Comparison of ENCODE assay signal across 22 cellular contexts in the genomic region with DNA sequence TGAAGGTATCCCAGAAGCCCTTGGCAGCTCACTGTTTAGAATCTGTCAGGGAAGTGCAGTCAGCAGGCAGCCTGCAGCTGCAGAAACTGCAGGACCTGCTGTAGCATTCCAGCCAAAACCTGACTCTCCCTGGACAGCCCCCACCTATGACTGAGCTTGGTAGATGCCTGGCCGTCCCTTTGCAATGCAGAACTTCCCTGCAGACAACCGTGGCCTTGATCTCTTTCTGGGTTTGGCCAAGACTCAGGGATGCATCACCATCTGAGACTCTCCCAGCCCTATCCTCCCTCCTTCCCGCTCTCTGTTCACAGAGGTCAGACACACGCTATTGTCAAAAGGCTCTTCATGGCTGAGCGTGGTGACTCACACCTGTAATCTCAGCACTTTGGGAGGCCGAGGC.
DNase-seq lines count a peak whose midpoint lies in the region; ATAC-seq and TF ChIP-seq lines count a peak whose summit lies in the region.
"Had no signal": no experiment of that assay in that cellular context is flagged by ENCODE, and none has a peak within 500 bp of the region (broad histone marks: within the 10 kb centered on the region; RNA-seq: fewer than 3 reads in every experiment).

No MANE protein-coding gene starts in this region.

- 0 out of 2 replicates have a peak, but pooled peaks cover 3% of the 10 kb centered on the region for H3K9me3 ChIP-seq in IMR-90 (ENCODE audit: control insufficient read depth, insufficient read depth, low read length)
- no peaks in the 10 kb centered on the region for H3K9me3 ChIP-seq in adrenal gland (replicated peaks in 1 of 3)
- H3K9me3 ChIP-seq in sigmoid colon: no peaks in the 10 kb centered on the region
- H3K9me3 ChIP-seq: BE2C, Caco-2 had no signal

- no peak overlapping the region for H2AK9ac ChIP-seq in IMR-90 (replicated peaks; ENCODE audit: low read depth, low read length, poor library complexity)

- 80% methylated on average over 1 of the region's 6 CpGs; no CpG with 5 or more reads in 1 of the 2 experiments for WGBS in IMR-90 (ENCODE audit: extremely low coverage in 2 of 2, insufficient read length in 1 of 2), 2 experiments
- WGBS in adrenal gland, 4 donors: 32 to 61% (median 46%) methylated on average over 6 of the region's 6 CpGs
- 92 to 93% methylated on average over 6 of the region's 6 CpGs for WGBS in sigmoid colon, 2 donors

- ATAC-seq in IMR-90 (ENCODE audit: low read depth): no peak
- no peak for ATAC-seq in HG03521 (IDR thresholded peaks at IDR 0.05; ENCODE audit: unreplicated experiment)
- ATAC-seq in left colon: no peak
- ATAC-seq: CD8-positive, alpha-beta T cell had no signal

- H3K4me1 ChIP-seq in IMR-90 (ENCODE audit: control insufficient read depth, insufficient read depth, low read length) (no peaks in the 10 kb centered on the region), adrenal gland (replicated peaks in 1 of 2) (peaks cover 0 to 3% of the 10 kb centered on the region in 2 donors), sigmoid colon (peaks cover 0 to 3% (median 0%) of the 10 kb centered on the region in 4 donors)
- H3K4me1 ChIP-seq: BE2C, Caco-2 had no signal

- H2BK15ac ChIP-seq in IMR-90 (ENCODE audit: low read depth, low read length): no peak overlapping the region

- H3K4me3 ChIP-seq in IMR-90 (ENCODE audit: insufficient read depth, low read depth, low read length) (no peak overlapping the region), adrenal gland (no peak overlapping the region), sigmoid colon (no peak overlapping the region)
- H3K4me3 ChIP-seq: BLaER1 treated with 17β-estradiol and CSF1 and Interleukin-3, amounts not matched to agents 10 nM and 100 nM had no signal

- H3K56ac ChIP-seq in IMR-90 (ENCODE audit: extremely low read depth, insufficient read depth, low read length): no peak overlapping the region

- H2BK120ac ChIP-seq in IMR-90 (ENCODE audit: low read depth, low read length): no peak overlapping the region

- H3K27ac ChIP-seq in IMR-90 (ENCODE audit: insufficient read depth, low read length): no peak overlapping the region
- peak overlapping the region in 3 of 5 donors; percentile 29 to 61 (median 32) for H3K27ac ChIP-seq in adrenal gland
- H3K27ac ChIP-seq in sigmoid colon: no peak overlapping the region
- H3K27ac ChIP-seq: C4-2B had no signal

- peaks cover 23% of the 10 kb centered on the region for H3K36me3 ChIP-seq in IMR-90 (ENCODE audit: control insufficient read depth, insufficient read depth, low read length)
- H3K36me3 ChIP-seq in adrenal gland (replicated peaks in 1 of 2): peaks cover 0 to 96% of the 10 kb centered on the region in 2 donors
- H3K36me3 ChIP-seq in sigmoid colon: peaks cover 25 to 75% (median 50%) of the 10 kb centered on the region in 4 donors

- BruUV-seq in IMR-90 (replicated peaks; lab: Mats Ljungman, UMichigan): no TSS peak

- no peak overlapping the region for H2BK20ac ChIP-seq in IMR-90 (ENCODE audit: low read depth, low read length)

- intact Hi-C loops in IMR-90 (cut with micrococcal nuclease) (no loop called here), adrenal gland (cut with DNase I) (no loop called here), sigmoid colon (cut with DNase I) (no loop called here), left colon (cut with DNase I, micrococcal nuclease) (no loop called here)

- TF ChIP-seq CTCF in IMR-90 (conservative IDR thresholded peaks at IDR 0.05; ENCODE audit: low read depth, low read length): no peak
- no peak for TF ChIP-seq CTCF in adrenal gland (IDR thresholded peaks at IDR 0.05)
- TF ChIP-seq CTCF in sigmoid colon (IDR thresholded peaks at IDR 0.05): no peak

- CTCF ChIA-PET in IMR-90 (lab: Yijun Ruan, JAX): no interaction called here

- no peaks in the 10 kb centered on the region for H3K9me1 ChIP-seq in IMR-90 (ENCODE audit: insufficient read depth, low read length)

- no peak overlapping the region for H3K4me2 ChIP-seq in IMR-90 (ENCODE audit: low read depth, low read length)
- H3K4me2 ChIP-seq: BLaER1 treated with 17β-estradiol and CSF1 and Interleukin-3, amounts not matched to agents 10 nM and 100 nM had no signal

- no peaks in the 10 kb centered on the region for H4K20me1 ChIP-seq in IMR-90 (ENCODE audit: insufficient read depth, low read length)
- H4K20me1 ChIP-seq: BLaER1 treated with 17β-estradiol and CSF1 and Interleukin-3, amounts not matched to agents 10 nM and 100 nM had no signal

- H3K9ac ChIP-seq in IMR-90 (ENCODE audit: low read depth, low read length): no peak overlapping the region
- H3K9ac ChIP-seq: BLaER1 treated with 17β-estradiol and CSF1 and Interleukin-3, amounts not matched to agents 10 nM and 100 nM had no signal

- no peak for TF ChIP-seq RAD21 in IMR-90 (IDR thresholded peaks at IDR 0.05; ENCODE audit: low read length)

- dilution Hi-C loops in IMR-90 (cut with HindIII; ENCODE audit: low sequenced_read_pairs, unreplicated experiment): no loop called here

- TF ChIP-seq EP300 in sigmoid colon (IDR thresholded peaks at IDR 0.05): no peak

- no peak overlapping the region for H4K91ac ChIP-seq in IMR-90 (ENCODE audit: insufficient read depth, low read depth, low read length)

- POLR2A ChIA-PET in IMR-90 (lab: Charles Lee; ENCODE audit: unreplicated experiment): interaction anchor here (0.7 kb wide), 1 partner anchor 23 kb away, joined by 7 read pairs; no protein-coding TSS in a partner anchor

- no peak overlapping the region for H4K8ac ChIP-seq in IMR-90 (ENCODE audit: low read depth in 2 of 2, low read length in 2 of 2)

- H3K27me3 ChIP-seq in IMR-90 (ENCODE audit: control insufficient read depth, insufficient read depth, low read length) (no peaks in the 10 kb centered on the region), adrenal gland (no peaks in the 10 kb centered on the region), sigmoid colon (no peaks in the 10 kb centered on the region)
- H3K27me3 ChIP-seq: BE2C; BLaER1 treated with 17β-estradiol and CSF1 and Interleukin-3, amounts not matched to agents 10 nM and 100 nM had no signal

- no peak overlapping the region for H2AK5ac ChIP-seq in IMR-90 (ENCODE audit: low read depth, low read length)

- no peak overlapping the region for H2BK5ac ChIP-seq in IMR-90 (ENCODE audit: low read depth, low read length, poor library complexity, severe bottlenecking)

- DNase-seq in IMR-90 (peak; percentile 29), adrenal gland (peak; percentile 53 to 86 (median 84)), astrocyte of the hippocampus (ENCODE audit: low read depth, low spot score) (peak; percentile 9), sigmoid colon (peak; percentile 59), DMS153 (lab: John Stamatoyannopoulos, UW) (no peak), left colon (no peak)
- no peak for DNase-seq in activated T-cell treated with anti-CD3 and anti-CD28 coated beads, Interleukin-2, amount 50 U/mL, for 48 hours
- DNase-seq: 8988T; ACHN; BE2C; Caco-2; Calu3; CD4-positive, alpha-beta T cell; CD8-positive, alpha-beta T cell; DMS53; DMS79; DND-41; EL; GF-D8 had no signal

- H3K23ac ChIP-seq in IMR-90 (ENCODE audit: low read depth, low read length): no peak overlapping the region

- H3K18ac ChIP-seq in IMR-90 (ENCODE audit: low read depth, low read length): no peak overlapping the region

- no peak overlapping the region for H2AFZ ChIP-seq in IMR-90 (replicated peaks; ENCODE audit: low read length, poor library complexity)

- H4K5ac ChIP-seq in IMR-90 (ENCODE audit: low read depth, low read length): no peak overlapping the region

- in situ Hi-C loops in IMR-90 (cut with MboI; ENCODE audit: low sequenced_read_pairs): no loop called here

- H3K4ac ChIP-seq in IMR-90 (ENCODE audit: low read depth, low read length): no peak overlapping the region

- no peak overlapping the region for H3K14ac ChIP-seq in IMR-90 (replicated peaks; ENCODE audit: low read depth, low read length)

- TF ChIP-seq POLR2A in IMR-90 (IDR thresholded peaks at IDR 0.05; ENCODE audit: low read depth, low read length) (no peak), adrenal gland (IDR thresholded peaks at IDR 0.05) (no peak), sigmoid colon (IDR thresholded peaks at IDR 0.05) (no peak)

- no peaks in the 10 kb centered on the region for H3K79me1 ChIP-seq in IMR-90 (ENCODE audit: low read depth in 1 of 2, low read length in 2 of 2)

TF ChIP-seq in IMR-90, 13 proteins besides CTCF, POLR2A, EP300 and RAD21:
- no peak for TF ChIP-seq CHD1 (IDR thresholded peaks at IDR 0.05; ENCODE audit: low read depth, low read length)
- no peak for TF ChIP-seq BHLHE40 (IDR thresholded peaks at IDR 0.05; ENCODE audit: low read depth, low read length)
- TF ChIP-seq MAZ (IDR thresholded peaks at IDR 0.05; ENCODE audit: borderline replicate concordance, low read depth, low read length): no peak
- no peak for TF ChIP-seq ELK1 (IDR thresholded peaks at IDR 0.05; ENCODE audit: borderline replicate concordance, low read depth, low read length)
- TF ChIP-seq MXI1 (IDR thresholded peaks at IDR 0.05; ENCODE audit: borderline replicate concordance, low read depth, low read length): no peak
- no peak for TF ChIP-seq RCOR1 (IDR thresholded peaks at IDR 0.05; ENCODE audit: insufficient replicate concordance, low read length)
- no peak for TF ChIP-seq RFX5 (IDR thresholded peaks at IDR 0.05; ENCODE audit: low read depth, low read length)

Comparison
In these comparisons a context has a peak if more than half of its experiments do, and no peak if none do; other contexts are left out.
1. DNase-seq: peak in IMR-90 (single experiment), adrenal gland (7 of 7), astrocyte of the hippocampus (single experiment) and sigmoid colon (single experiment); none in DMS153 (single experiment), activated T-cell treated with anti-CD3 and anti-CD28 coated beads, Interleukin-2, amount 50 U/mL, for 48 hours (0 of 2) and left colon (0 of 2).
2. H3K27ac ChIP-seq: peak in adrenal gland (3 of 5); none in IMR-90 (single experiment) and sigmoid colon (0 of 4).